In genomic region chr17:45313419-45313771, GRCh38 we compare ENCODE assay signal across 8 cellular contexts. TPM values are rescaled to one million over a fixed set of nuclear protein-coding genes. Genes with fewer than 3 reads are reported as not detected.
DNase-seq lines count a peak whose midpoint lies in the region; ATAC-seq, FAIRE-seq and TF ChIP-seq lines count a peak whose summit lies in the region.

No MANE protein-coding gene starts in this region.

- DNase-seq in CD4-positive, alpha-beta T cell = no peak
- DNase-seq in breast epithelium (ENCODE audit: low spot score in 2 of 2) (no peak), osteocyte (ENCODE audit: extremely low spot score, unreplicated experiment) (no peak), RCC 7860 (ENCODE audit: low spot score) (no peak), NCI-H2171 treated with DMSO at 0.1 percent for 48 hours (lab: John Stamatoyannopoulos, UW) (no peak), lower leg skin (ENCODE audit: low spot score in 2 of 2) (no peak), NCI-H510A (lab: John Stamatoyannopoulos, UW) (no peak)

- H3K27me3 ChIP-seq in CD4-positive, alpha-beta T cell (ENCODE audit: control insufficient read depth, insufficient read depth, low read length) = no peaks in the 10 kb centered on the region
- H3K27me3 ChIP-seq in KMS-11 (ENCODE audit: insufficient read depth, low read depth) = no peaks in the 10 kb centered on the region
- H3K27me3 ChIP-seq in breast epithelium = no peaks in the 10 kb centered on the region

- no peaks in the 10 kb centered on the region for H3K9me3 Mint-ChIP-seq in CD4-positive, alpha-beta T cell
- H3K9me3 Mint-ChIP-seq in osteocyte (ENCODE audit: unreplicated experiment) = no peaks in the 10 kb centered on the region

- H3K9ac ChIP-seq in KMS-11 = peak overlapping the region; percentile 64; the same call in 1 of the 2 replicates

- H3K4me3 ChIP-seq in KMS-11 (IDR thresholded peaks at IDR 0.05; ENCODE audit: insufficient read depth, low read depth, low read length) (no peak overlapping the region), breast epithelium (no peak overlapping the region), lower leg skin (ENCODE audit: low read depth, poor library complexity, severe bottlenecking) (no peak overlapping the region)

- TF ChIP-seq POLR2A in breast epithelium (IDR thresholded peaks at IDR 0.05) (no peak), lower leg skin (IDR thresholded peaks at IDR 0.05) (no peak)

- CTCF ChIA-PET in CD4-positive, alpha-beta T cell (lab: Charles Lee) = interaction anchor here (1.1 kb wide), 1 partner anchor 36 kb away, joined by 4 read pairs; no protein-coding TSS in a partner anchor

- no peaks in the 10 kb centered on the region for H3K9me3 ChIP-seq in CD4-positive, alpha-beta T cell (ENCODE audit: control insufficient read depth, low read length)
- H3K9me3 ChIP-seq in breast epithelium = no peaks in the 10 kb centered on the region

- ATAC-seq in CD4-positive, alpha-beta T cell (ENCODE audit: poor library complexity) = no peak

- peak overlapping the region; percentile 84 for H3K27ac ChIP-seq in CD4-positive, alpha-beta T cell (ENCODE audit: low read depth, low read length)
- H3K27ac ChIP-seq in KMS-11 (peak overlapping the region; percentile 89), breast epithelium (peak overlapping the region; percentile 81 to 97)

- H4K20me1 ChIP-seq in KMS-11 (ENCODE audit: insufficient read depth) = no peaks in the 10 kb centered on the region

- H3K4me3 Mint-ChIP-seq in CD4-positive, alpha-beta T cell = peak overlapping the region; percentile 91
- no peak overlapping the region for H3K4me3 Mint-ChIP-seq in osteocyte (ENCODE audit: unreplicated experiment)

- intact Hi-C loops in CD4-positive, alpha-beta T cell (cut with DNase I, micrococcal nuclease) = no loop called here
- intact Hi-C loops in breast epithelium (cut with DNase I; ENCODE audit: low total_unique reads) (no loop called here), lower leg skin (cut with DNase I; ENCODE audit: low total_unique reads) (no loop called here)

- WGBS in lower leg skin, 2 donors = 78 to 85% methylated on average over 5 of the region's 5 CpGs

- H2AFZ ChIP-seq in KMS-11 (ENCODE audit: low read depth) = no peak overlapping the region

- no peak for TF ChIP-seq CTCF in CD4-positive, alpha-beta T cell (IDR thresholded peaks at IDR 0.05)
- TF ChIP-seq CTCF in KMS-11 (conservative IDR thresholded peaks at IDR 0.05; ENCODE audit: low read depth, low read length) (no peak), breast epithelium (IDR thresholded peaks at IDR 0.05) (no peak), osteocyte (IDR thresholded peaks at IDR 0.05) (no peak), lower leg skin (IDR thresholded peaks at IDR 0.05) (no peak)

- H3K36me3 Mint-ChIP-seq in CD4-positive, alpha-beta T cell (ENCODE audit: low read depth) = peaks cover 31% of the 10 kb centered on the region
- peaks cover 5% of the 10 kb centered on the region for H3K36me3 Mint-ChIP-seq in osteocyte (ENCODE audit: unreplicated experiment)

- H3K27me3 Mint-ChIP-seq in CD4-positive, alpha-beta T cell = no peaks in the 10 kb centered on the region
- H3K27me3 Mint-ChIP-seq in osteocyte (ENCODE audit: unreplicated experiment) = no peaks in the 10 kb centered on the region

- POLR2A ChIA-PET in CD4-positive, alpha-beta T cell (lab: Charles Lee) = interaction anchor here (0.8 to 4.8 kb wide), 13 partner anchors 10 to 414 kb away, joined by 3 to 61 read pairs (median 9); partner anchors contain the start of genes EFTUD2 and HEXIM1

- peaks cover 76% of the 10 kb centered on the region for H3K4me1 ChIP-seq in KMS-11 (ENCODE audit: low read depth, poor library complexity, severe bottlenecking)
- H3K4me1 ChIP-seq in breast epithelium = peaks cover 15 to 46% of the 10 kb centered on the region in 2 donors

- H3K4me1 Mint-ChIP-seq in CD4-positive, alpha-beta T cell (ENCODE audit: low read depth) = peaks cover 82% of the 10 kb centered on the region
- H3K4me1 Mint-ChIP-seq in osteocyte (ENCODE audit: unreplicated experiment) = peaks cover 70% of the 10 kb centered on the region

- FAIRE-seq in RCC 7860 (lab: Jason Lieb, UNC) = no peak

- H3K36me3 ChIP-seq in KMS-11 (ENCODE audit: insufficient read depth) = no peaks in the 10 kb centered on the region
- H3K36me3 ChIP-seq in breast epithelium = no peaks in the 10 kb centered on the region

- peaks cover 77% of the 10 kb centered on the region for H3K79me2 ChIP-seq in KMS-11 (ENCODE audit: insufficient read depth, low read depth)

- peak overlapping the region; percentile 82 for H3K27ac Mint-ChIP-seq in CD4-positive, alpha-beta T cell
- peak overlapping the region; percentile 95 for H3K27ac Mint-ChIP-seq in osteocyte (ENCODE audit: unreplicated experiment)

- H3K4me2 ChIP-seq in KMS-11 = peak overlapping the region; percentile 92

RNA-seq across cellular contexts. Expression of gene MAP3K14, which starts 3.4 kb away (rescaled TPM):
- 10 to 100 TPM; 41.4 to 46.5 TPM for total RNA-seq in CD4-positive, alpha-beta T cell
- total RNA-seq in breast epithelium = 10 to 100 TPM in 1 of 3 donors, 1 to 10 TPM in 2; 4.3 to 12.3 (median 6.9) TPM
- total RNA-seq in osteocyte = 12.7 and 13.2 TPM in 2 replicates
- 10 to 100 TPM in 3 of 4 donors, 1 to 10 TPM in 1; 8.1 to 13.0 (median 11.0) TPM for total RNA-seq in lower leg skin

RNA-seq across cellular contexts. Expression of gene SPATA32, which starts 51.5 kb away (rescaled TPM):
- under 1 TPM; 0.20 to 0.27 TPM for total RNA-seq in CD4-positive, alpha-beta T cell
- total RNA-seq in breast epithelium (under 1 TPM in 1 of 3 donors, not detected in 2; 0.44 TPM), osteocyte (0.18 TPM in 1 of 2 replicates, not detected in the other), lower leg skin (not detected)
